17 cellular contexts compared by ENCODE assay signal in the genomic region with DNA sequence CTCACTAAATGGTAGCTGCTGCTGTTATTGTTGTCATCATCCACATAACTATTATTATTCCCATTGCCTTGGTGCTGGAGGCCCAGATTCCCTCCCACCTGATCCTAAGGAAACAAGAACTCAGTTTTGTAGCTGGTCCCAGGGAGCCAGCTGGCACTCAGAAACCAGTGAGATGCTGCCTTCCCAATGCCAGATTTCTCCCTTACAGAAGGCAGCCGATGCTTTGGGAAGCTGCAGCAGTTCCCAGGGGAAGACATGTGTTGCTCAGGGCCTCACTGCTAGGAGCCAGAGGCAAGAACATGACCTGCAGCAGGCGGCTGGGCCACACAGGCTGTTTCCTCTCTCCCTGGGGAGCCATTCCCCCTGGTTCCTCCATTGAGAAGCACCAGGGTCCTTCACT. TPM values are rescaled to one million over a fixed set of nuclear protein-coding genes. Genes with fewer than 3 reads are reported as not detected.
DNase-seq lines count a peak whose midpoint lies in the region; ATAC-seq lines count a peak whose summit lies in the region.
"Had no signal": no experiment of that assay in that cellular context is flagged by ENCODE, and none has a peak within 500 bp of the region (broad histone marks: within the 10 kb centered on the region; RNA-seq: fewer than 3 reads in every experiment).

No MANE protein-coding gene starts in this region.

- H3K4me3 Mint-ChIP-seq in activated CD4-positive, alpha-beta T cell treated with anti-CD3 and anti-CD28 coated beads for 36 hours: no peak overlapping the region

- DNase-seq in NCI-H82 (lab: John Stamatoyannopoulos, UW) (peak; percentile 34), NCI-H82 treated with DMSO at 0.1 percent for 48 hours (lab: John Stamatoyannopoulos, UW; ENCODE audit: unreplicated experiment) (no peak), middle frontal gyrus (ENCODE audit: extremely low spot score, low spot score) (peak; percentile 52), superior temporal gyrus (ENCODE audit: extremely low spot score) (peak; percentile 65), SKM-1 (lab: John Stamatoyannopoulos, UW; ENCODE audit: unreplicated experiment) (no peak)
- DNase-seq in activated CD4-positive, alpha-beta T cell treated with anti-CD3 and anti-CD28 coated beads for 36 hours: no peak
- DNase-seq: AML-193, DMS79 treated with DMSO at 0.1 percent for 48 hours, GOT3, HCEC 1CT, NCI-H2029, NCI-H345, OCI-M1 had no signal

- peak overlapping the region; percentile 29 for H3K27ac ChIP-seq in angular gyrus (ENCODE audit: low read depth, low read length)
- H3K27ac ChIP-seq: SJSA1 had no signal

- intact Hi-C loops in activated CD4-positive, alpha-beta T cell treated with anti-CD3 and anti-CD28 coated beads for 36 hours (cut with DNase I, micrococcal nuclease): no loop called here

- no peak overlapping the region for H3K27ac Mint-ChIP-seq in activated CD4-positive, alpha-beta T cell treated with anti-CD3 and anti-CD28 coated beads for 36 hours

- peaks cover 6% of the 10 kb centered on the region for H3K27me3 Mint-ChIP-seq in activated CD4-positive, alpha-beta T cell treated with anti-CD3 and anti-CD28 coated beads for 36 hours

- H3K9me3 Mint-ChIP-seq in activated CD4-positive, alpha-beta T cell treated with anti-CD3 and anti-CD28 coated beads for 36 hours (ENCODE audit: low read depth): no peaks in the 10 kb centered on the region
- H3K9me3 Mint-ChIP-seq: IgD-negative memory B cell had no signal

- CTCF ChIA-PET in activated CD4-positive, alpha-beta T cell treated with anti-CD3 and anti-CD28 coated beads for 36 hours (lab: Charles Lee): interaction anchor here (0.6 kb wide), 1 partner anchor 273 kb away, joined by 3 read pairs; no protein-coding TSS in a partner anchor

- H3K36me3 Mint-ChIP-seq in activated CD4-positive, alpha-beta T cell treated with anti-CD3 and anti-CD28 coated beads for 36 hours (ENCODE audit: low read depth): no peaks in the 10 kb centered on the region
- H3K36me3 Mint-ChIP-seq: IgD-negative memory B cell had no signal

- POLR2A ChIA-PET in activated CD4-positive, alpha-beta T cell treated with anti-CD3 and anti-CD28 coated beads for 36 hours (lab: Charles Lee): no interaction called here

- ATAC-seq in HG03025 (IDR thresholded peaks at IDR 0.05; ENCODE audit: low FRiP score, unreplicated experiment): no peak
- no peak for ATAC-seq in activated CD4-positive, alpha-beta T cell treated with anti-CD3 and anti-CD28 coated beads for 36 hours

- no peaks in the 10 kb centered on the region for H3K4me1 Mint-ChIP-seq in activated CD4-positive, alpha-beta T cell treated with anti-CD3 and anti-CD28 coated beads for 36 hours

RNA-seq across cellular contexts. Expression of gene GRIN2A, which starts 59.8 kb away (rescaled TPM):
- not detected for total RNA-seq in activated CD4-positive, alpha-beta T cell treated with anti-CD3 and anti-CD28 coated beads for 36 hours
- total RNA-seq: SJSA1 had no signal

Comparison
In these comparisons a context has a peak if more than half of its experiments do, and no peak if none do; other contexts are left out.
1. DNase-seq: peak in NCI-H82 (single experiment), middle frontal gyrus (single experiment) and superior temporal gyrus (single experiment); none in NCI-H82 treated with DMSO at 0.1 percent for 48 hours (single experiment), activated CD4-positive, alpha-beta T cell treated with anti-CD3 and anti-CD28 coated beads for 36 hours (single experiment) and SKM-1 (single experiment).